Comparison of ENCODE assay signal across 29 cellular contexts in the genomic region with DNA sequence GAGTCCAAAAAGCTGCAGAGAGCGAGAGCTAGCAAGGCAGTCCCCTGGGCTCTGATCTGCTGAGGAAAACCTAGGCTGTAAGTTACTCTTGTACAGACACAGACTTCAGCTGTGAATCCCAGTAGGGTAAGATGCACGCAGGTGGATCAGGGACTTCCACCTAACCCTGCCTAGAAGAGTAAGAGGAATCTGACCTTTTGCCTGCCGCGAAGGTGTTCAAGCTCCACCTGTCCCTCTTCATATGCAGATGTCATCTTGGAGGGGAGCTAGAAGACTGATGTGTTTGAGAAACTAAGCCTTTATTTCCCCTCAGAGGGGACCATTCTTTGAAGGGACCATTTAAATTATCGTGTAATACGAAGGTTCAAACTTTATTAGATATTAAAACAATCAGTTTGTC.
"Had no signal": no experiment of that assay in that cellular context is flagged by ENCODE, and none has a peak within 500 bp of the region (broad histone marks: within the 10 kb centered on the region; RNA-seq: fewer than 3 reads in every experiment).

No MANE protein-coding gene starts in this region.

- H3K36me3 Mint-ChIP-seq: naive thymus-derived CD4-positive, alpha-beta T cell; neural progenitor cell had no signal

- H3K27me3 ChIP-seq: colonic mucosa, gastrocnemius medialis, left lung, neural progenitor cell, right atrium auricular region, transverse colon, upper lobe of right lung, uterus had no signal

- H3K27ac ChIP-seq: colonic mucosa, gastrocnemius medialis, left lung, neural progenitor cell, prostate gland, right atrium auricular region, suprapubic skin, transverse colon, upper lobe of right lung, uterus had no signal

- H3K4me3 ChIP-seq: colonic mucosa, gastrocnemius medialis, left lung, neural progenitor cell, prostate gland, right atrium auricular region, smooth muscle cell, suprapubic skin, transverse colon, upper lobe of right lung, uterus had no signal

- H3K9ac ChIP-seq: neural progenitor cell had no signal

- H2AFZ ChIP-seq: neural progenitor cell had no signal

- H3K4me1 ChIP-seq: colonic mucosa, gastrocnemius medialis, left lung, neural progenitor cell, prostate gland, right atrium auricular region, suprapubic skin, transverse colon, upper lobe of right lung, uterus had no signal

- FAIRE-seq: endometrium, islet of Langerhans had no signal

- H3K36me3 ChIP-seq: colonic mucosa, gastrocnemius medialis, left lung, neural progenitor cell, prostate gland, right atrium auricular region, suprapubic skin, transverse colon, upper lobe of right lung, uterus had no signal

- H3K9me3 Mint-ChIP-seq: naive thymus-derived CD4-positive, alpha-beta T cell; nephron; neural progenitor cell; stimulated activated naive CD8-positive, alpha-beta T cell treated with anti-CD3 and anti-CD28 coated beads, Interleukin-15, amount 100 ng/mL, for 72 hours had no signal

- DNase-seq: colonic mucosa; dermis blood vessel endothelial cell; effector memory CD4-positive, alpha-beta T cell; erythroblast; gastrocnemius medialis; head of caudate nucleus; left cardiac atrium; left lung; mesendoderm; midbrain; naive thymus-derived CD4-positive, alpha-beta T cell; stimulated activated CD4-positive, alpha-beta T cell treated with anti-CD3 and anti-CD28 coated beads, Interleukin-12 subunit alpha, Interleukin-12 subunit beta, amount 100 ng/mL, for 4 hours; stimulated activated CD4-positive, alpha-beta T cell treated with anti-CD3 and anti-CD28 coated beads, Interleukin-1b, Interleukin-23, amount 100 ng/mL, for 48 hours; stimulated activated CD4-positive, alpha-beta T cell treated with anti-CD3 and anti-CD28 coated beads, Interleukin-4, amount 100 ng/mL, for 1 hour; stimulated activated CD8-positive, alpha-beta memory T cell treated with anti-CD3 and anti-CD28 coated beads, Interleukin-4, amount 100 ng/mL, for 48 hours; stimulated activated naive CD4-positive, alpha-beta T cell; stimulated activated naive CD8-positive, alpha-beta T cell treated with anti-CD3 and anti-CD28 coated beads, Interleukin-15, amount 100 ng/mL, for 72 hours; transverse colon; upper lobe of right lung; uterus had no signal

- ATAC-seq: gastrocnemius medialis; left cardiac atrium; left lung; naive thymus-derived CD4-positive, alpha-beta T cell; sciatic nerve; stimulated activated naive CD8-positive, alpha-beta T cell treated with anti-CD3 and anti-CD28 coated beads, Interleukin-15, amount 100 ng/mL, for 72 hours; upper lobe of right lung had no signal

- H3K4me3 Mint-ChIP-seq: naive thymus-derived CD4-positive, alpha-beta T cell; nephron; neural progenitor cell; stimulated activated naive CD8-positive, alpha-beta T cell treated with anti-CD3 and anti-CD28 coated beads, Interleukin-15, amount 100 ng/mL, for 72 hours had no signal

- H3K4me2 ChIP-seq: neural progenitor cell, smooth muscle cell had no signal

- H3K4me1 Mint-ChIP-seq: neural progenitor cell; stimulated activated naive CD8-positive, alpha-beta T cell treated with anti-CD3 and anti-CD28 coated beads, Interleukin-15, amount 100 ng/mL, for 72 hours had no signal

- H3K9me3 ChIP-seq: colonic mucosa, gastrocnemius medialis, left lung, prostate gland, right atrium auricular region, suprapubic skin, transverse colon, upper lobe of right lung, uterus had no signal

- H3K27ac Mint-ChIP-seq: nephron, neural progenitor cell had no signal
